ENCODE assay signal across 29 cellular contexts in the genomic region with DNA sequence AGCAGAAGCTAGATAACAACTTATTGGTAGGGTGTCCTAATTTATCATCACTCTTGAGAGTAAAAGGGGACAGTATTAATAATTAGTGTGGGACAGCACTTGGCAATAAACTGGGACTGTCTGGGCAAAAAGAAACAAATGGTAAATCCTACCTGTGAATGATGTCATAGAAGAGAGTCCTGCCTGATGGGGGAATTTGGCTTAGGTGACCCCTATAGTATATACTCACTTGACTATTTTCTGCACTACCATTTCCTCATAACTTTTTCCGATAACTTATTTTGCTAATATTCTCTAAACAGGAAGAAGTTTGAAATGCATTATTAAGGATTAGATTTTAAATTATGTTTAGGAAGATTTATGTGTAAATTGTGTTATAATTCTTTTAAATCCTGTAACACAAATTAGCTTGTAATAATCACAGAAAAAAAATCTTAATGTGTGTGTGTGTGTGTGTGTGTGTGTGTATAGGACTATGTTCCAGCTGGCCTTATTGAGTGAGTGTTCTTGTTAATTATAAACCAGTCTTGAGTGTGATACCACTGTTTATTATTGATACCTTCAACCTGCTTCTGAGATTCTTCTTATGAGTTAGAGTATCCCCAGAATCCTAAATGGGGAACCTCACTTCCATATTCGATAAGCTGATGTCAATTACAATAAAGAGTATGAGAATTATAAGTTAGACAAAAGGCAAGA.
"Had no signal": no experiment of that assay in that cellular context is flagged by ENCODE, and none has a peak within 500 bp of the region (broad histone marks: within the 10 kb centered on the region; RNA-seq: fewer than 3 reads in every experiment).

No MANE protein-coding gene starts in this region.

- H3K4me1 ChIP-seq: adrenal gland, lower lobe of right lung, thyroid gland had no signal

- H3K9me3 Mint-ChIP-seq: activated naive CD4-positive, alpha-beta T cell treated with anti-CD3 and anti-CD28 coated beads for 36 hours; activated naive CD8-positive, alpha-beta T cell treated with anti-CD3 and anti-CD28 coated beads for 36 hours; effector memory CD8-positive, alpha-beta T cell; immature natural killer cell; natural killer cell; neural progenitor cell; stimulated activated naive B cell treated with anti-CD40 and anti-IgM and Interleukin-4, amounts not matched to agents 10 μg/mL and 1 μg/mL and 100 μg/mL, for 72 hours had no signal

- H3K27me3 ChIP-seq: adrenal gland, gastroesophageal sphincter, neural progenitor cell, sigmoid colon, stomach, thyroid gland, upper lobe of left lung had no signal

- H3K27me3 Mint-ChIP-seq: activated naive CD8-positive, alpha-beta T cell treated with anti-CD3 and anti-CD28 coated beads for 36 hours; effector memory CD8-positive, alpha-beta T cell; stimulated activated naive B cell treated with anti-CD40 and anti-IgM and Interleukin-4, amounts not matched to agents 10 μg/mL and 1 μg/mL and 100 μg/mL, for 72 hours had no signal

- DNase-seq: activated CD4-positive, alpha-beta T cell treated with anti-CD3 and anti-CD28 coated beads for 4 hours; activated CD4-positive, alpha-beta T cell treated with anti-CD3 and anti-CD28 coated beads, Interleukin-2, amount 50 U/mL, for 48 hours; activated CD8-positive, alpha-beta memory T cell treated with anti-CD3 and anti-CD28 coated beads for 24 hours; activated effector memory CD4-positive, alpha-beta T cell treated with Interleukin-2 at 50 U/mL for 16 hours; activated naive CD4-positive, alpha-beta T cell treated with anti-CD3 and anti-CD28 coated beads for 36 hours; activated naive CD8-positive, alpha-beta T cell treated with anti-CD3 and anti-CD28 coated beads for 36 hours; adrenal gland; aorta; caudate nucleus; cortex of kidney; effector memory CD8-positive, alpha-beta T cell; hippocampal formation; immature natural killer cell; kidney; lower lobe of right lung; mesendoderm; natural killer cell; occipital lobe; retina; sigmoid colon; stimulated activated CD4-positive, alpha-beta T cell treated with anti-CD3 and anti-CD28 coated beads, Interleukin-15, amount 100 ng/mL, for 24 hours; stimulated activated CD4-positive, alpha-beta T cell treated with anti-CD3 and anti-CD28 coated beads, Interleukin-2, amount 100 ng/mL, for 24 hours; stimulated activated naive B cell treated with anti-CD40 and anti-IgM and Interleukin-4, amounts not matched to agents 10 μg/mL and 1 μg/mL and 100 μg/mL, for 72 hours; stomach; T-helper 1 cell; thyroid gland; upper lobe of left lung had no signal

- H3K27ac ChIP-seq: adrenal gland, gastroesophageal sphincter, lower lobe of right lung, neural progenitor cell, sigmoid colon, stomach, thyroid gland, upper lobe of left lung had no signal

- H2AFZ ChIP-seq: neural progenitor cell had no signal

- H3K36me3 ChIP-seq: adrenal gland, gastroesophageal sphincter, lower lobe of right lung, neural progenitor cell, sigmoid colon, stomach, thyroid gland, upper lobe of left lung had no signal

- FAIRE-seq: kidney had no signal

- H3K36me3 Mint-ChIP-seq: activated naive CD8-positive, alpha-beta T cell treated with anti-CD3 and anti-CD28 coated beads for 36 hours; natural killer cell; neural progenitor cell; stimulated activated naive B cell treated with anti-CD40 and anti-IgM and Interleukin-4, amounts not matched to agents 10 μg/mL and 1 μg/mL and 100 μg/mL, for 72 hours had no signal

- H3K9me3 ChIP-seq: adrenal gland, gastroesophageal sphincter, lower lobe of right lung, sigmoid colon, stomach, thyroid gland, upper lobe of left lung had no signal

- H3K4me1 Mint-ChIP-seq: immature natural killer cell, natural killer cell had no signal

- H3K27ac Mint-ChIP-seq: activated naive CD4-positive, alpha-beta T cell treated with anti-CD3 and anti-CD28 coated beads for 36 hours; activated naive CD8-positive, alpha-beta T cell treated with anti-CD3 and anti-CD28 coated beads for 36 hours; effector memory CD8-positive, alpha-beta T cell; immature natural killer cell; natural killer cell; neural progenitor cell; stimulated activated naive B cell treated with anti-CD40 and anti-IgM and Interleukin-4, amounts not matched to agents 10 μg/mL and 1 μg/mL and 100 μg/mL, for 72 hours had no signal

- H3K4me3 Mint-ChIP-seq: activated naive CD4-positive, alpha-beta T cell treated with anti-CD3 and anti-CD28 coated beads for 36 hours; activated naive CD8-positive, alpha-beta T cell treated with anti-CD3 and anti-CD28 coated beads for 36 hours; effector memory CD8-positive, alpha-beta T cell; immature natural killer cell; natural killer cell; neural progenitor cell; stimulated activated naive B cell treated with anti-CD40 and anti-IgM and Interleukin-4, amounts not matched to agents 10 μg/mL and 1 μg/mL and 100 μg/mL, for 72 hours had no signal

- H3K9ac ChIP-seq: neural progenitor cell had no signal

- H3K4me3 ChIP-seq: adrenal gland, gastroesophageal sphincter, lower lobe of right lung, neural progenitor cell, sigmoid colon, stomach, thyroid gland, upper lobe of left lung had no signal

- ATAC-seq: effector memory CD8-positive, alpha-beta T cell; gastroesophageal sphincter; natural killer cell; stimulated activated naive B cell treated with anti-CD40 and anti-IgM and Interleukin-4, amounts not matched to agents 10 μg/mL and 1 μg/mL and 100 μg/mL, for 72 hours had no signal

- H3K4me2 ChIP-seq: neural progenitor cell had no signal
